Comparison of ENCODE assay signal across 17 cellular contexts in the genomic region with DNA sequence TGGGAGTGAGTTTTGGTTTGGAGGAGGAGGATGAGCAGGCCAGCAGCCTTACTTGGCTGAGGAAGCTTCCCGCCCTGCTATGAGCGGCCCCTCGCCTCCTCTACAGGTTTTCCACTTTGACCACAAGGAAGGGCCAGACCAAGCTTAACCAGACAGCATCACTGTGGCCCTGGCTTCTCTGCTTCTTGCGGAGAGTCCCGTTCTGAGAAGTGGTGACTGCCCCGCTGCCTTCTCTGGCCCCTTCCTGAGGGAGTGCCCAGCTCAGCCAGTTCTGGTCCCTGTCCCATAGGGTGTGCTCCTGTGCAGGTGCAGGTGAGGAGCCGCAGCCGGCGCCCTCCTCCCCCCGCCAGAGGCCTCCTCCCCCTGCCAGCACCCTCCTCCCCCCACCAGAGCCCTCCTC.
DNase-seq lines count a peak whose midpoint lies in the region; ATAC-seq and TF ChIP-seq lines count a peak whose summit lies in the region.
"Had no signal": no experiment of that assay in that cellular context is flagged by ENCODE, and none has a peak within 500 bp of the region (broad histone marks: within the 10 kb centered on the region; RNA-seq: fewer than 3 reads in every experiment).

No MANE protein-coding gene starts in this region.

- H3K23ac ChIP-seq in neuronal stem cell (ENCODE audit: low read depth, low read length, poor library complexity) (peak overlapping the region; percentile 35), trophoblast cell (ENCODE audit: low read length) (no peak overlapping the region)

- H2BK12ac ChIP-seq in neuronal stem cell (ENCODE audit: low read length) (no peak overlapping the region), trophoblast cell (ENCODE audit: low read length) (no peak overlapping the region)

- no peaks in the 10 kb centered on the region for H3K9me2 ChIP-seq in GM23338 (ENCODE audit: insufficient read depth)

- H2BK5ac ChIP-seq in neuronal stem cell (ENCODE audit: low read length) (no peak overlapping the region), trophoblast cell (ENCODE audit: low read depth, low read length, poor library complexity) (no peak overlapping the region)

- no peak overlapping the region for H2AFZ ChIP-seq in GM23338
- H2AFZ ChIP-seq in neuronal stem cell (ENCODE audit: low read length) = no peak overlapping the region
- no peak overlapping the region for H2AFZ ChIP-seq in trophoblast cell (ENCODE audit: insufficient read depth, low read length, poor library complexity)

- H3K4ac ChIP-seq in neuronal stem cell (ENCODE audit: low read length) (no peak overlapping the region), trophoblast cell (ENCODE audit: low read depth, low read length) (no peak overlapping the region)

- H3K14ac ChIP-seq in neuronal stem cell (ENCODE audit: low read length) (no peak overlapping the region), trophoblast cell (ENCODE audit: low read length) (no peak overlapping the region)

- peaks cover 8% of the 10 kb centered on the region for H3K27me3 Mint-ChIP-seq in GM23338 (ENCODE audit: insufficient read depth, low read depth, poor library complexity)

- WGBS in neuronal stem cell (ENCODE audit: extremely low coverage in 2 of 2, insufficient read length in 2 of 2, insufficient replicate concordance in 1 of 2), 2 donors = no CpG with 5 or more reads among the region's 10 CpGs
- no CpG with 5 or more reads among the region's 10 CpGs for WGBS in trophoblast cell (ENCODE audit: extremely low coverage, insufficient coverage, insufficient read length)

- no peak overlapping the region for H2AK5ac ChIP-seq in neuronal stem cell (ENCODE audit: low read depth, low read length)
- no peak overlapping the region for H2AK5ac ChIP-seq in trophoblast cell (ENCODE audit: low read length)

- H2BK15ac ChIP-seq in neuronal stem cell (ENCODE audit: low read length) = no peak overlapping the region

- H3K4me1 ChIP-seq in BLaER1 (peaks cover 99% of the 10 kb centered on the region), GM23338 (ENCODE audit: insufficient read depth) (no peaks in the 10 kb centered on the region), neuronal stem cell (ENCODE audit: control insufficient read depth in 2 of 2, insufficient read depth in 1 of 2, low read depth in 1 of 2, low read length in 2 of 2) (peaks cover 8 to 9% of the 10 kb centered on the region in 2 donors), trophoblast cell (ENCODE audit: control insufficient read depth in 1 of 2, insufficient read depth in 2 of 2, low read length in 2 of 2) (no peaks in the 10 kb centered on the region)
- H3K4me1 ChIP-seq: Caco-2 had no signal

- no peak overlapping the region for H4K12ac ChIP-seq in trophoblast cell (ENCODE audit: low read depth, low read length)

- H3K27me3 ChIP-seq in BLaER1 = no peaks in the 10 kb centered on the region
- no peaks in the 10 kb centered on the region for H3K27me3 ChIP-seq in GM23338 (ENCODE audit: insufficient read depth)
- H3K27me3 ChIP-seq in neuronal stem cell (ENCODE audit: control insufficient read depth in 3 of 3, insufficient read depth in 3 of 3, low read depth in 1 of 3, low read length in 3 of 3) = peaks cover 0 to 57% (median 0%) of the 10 kb centered on the region in 3 experiments
- no peaks in the 10 kb centered on the region for H3K27me3 ChIP-seq in trophoblast cell (ENCODE audit: insufficient read depth, low read length)

- peaks cover 71% of the 10 kb centered on the region for H3K36me3 ChIP-seq in BLaER1
- H3K36me3 ChIP-seq in GM23338 (ENCODE audit: insufficient read depth) = no peaks in the 10 kb centered on the region
- no peaks in the 10 kb centered on the region for H3K36me3 ChIP-seq in neuronal stem cell (replicated peaks in 1 of 2; ENCODE audit: control insufficient read depth in 2 of 2, insufficient read depth in 2 of 2, low read length in 2 of 2)
- H3K36me3 ChIP-seq in trophoblast cell (ENCODE audit: control insufficient read depth in 1 of 2, insufficient read depth in 2 of 2, low read length in 2 of 2) = no peaks in the 10 kb centered on the region

- no peaks in the 10 kb centered on the region; the same call in 2 of the 3 replicates for H3K9me3 Mint-ChIP-seq in GM23338

- ATAC-seq in GM23338 = peak; percentile 47
- no peak for ATAC-seq in HG03108 (IDR thresholded peaks at IDR 0.05; ENCODE audit: unreplicated experiment)
- ATAC-seq: A549 had no signal

- no peaks in the 10 kb centered on the region for H3K36me3 Mint-ChIP-seq in GM23338 (ENCODE audit: low read depth)

- H3K4me1 Mint-ChIP-seq in GM23338 = peaks cover 9% of the 10 kb centered on the region

- H3K79me1 ChIP-seq in neuronal stem cell (ENCODE audit: low read depth, low read length) (no peaks in the 10 kb centered on the region), trophoblast cell (ENCODE audit: low read length) (no peaks in the 10 kb centered on the region)

- peak overlapping the region; percentile 85 for H3K27ac ChIP-seq in BLaER1
- H3K27ac ChIP-seq in GM23338 (ENCODE audit: low read depth) = no peak overlapping the region
- peak overlapping the region; percentile 94 for H3K27ac ChIP-seq in cingulate gyrus (ENCODE audit: low read depth, low read length)
- no peak overlapping the region for H3K27ac ChIP-seq in neuronal stem cell (replicated peaks; ENCODE audit: low read length)
- H3K27ac ChIP-seq in trophoblast cell (ENCODE audit: low read depth, low read length) = no peak overlapping the region
- H3K27ac ChIP-seq: A549, C4-2B, HL-60 had no signal

- H4K91ac ChIP-seq in neuronal stem cell (ENCODE audit: low read depth, low read length, poor library complexity) (no peak overlapping the region), trophoblast cell (ENCODE audit: low read depth, low read length) (no peak overlapping the region)

- H3K4me3 ChIP-seq in BLaER1 (no peak overlapping the region), GM23338 (no peak overlapping the region), neuronal stem cell (ENCODE audit: low read length in 2 of 2) (no peak overlapping the region), trophoblast cell (ENCODE audit: low read depth, low read length) (no peak overlapping the region)
- H3K4me3 ChIP-seq: A549 had no signal

- H3K9ac ChIP-seq in BLaER1 (peak overlapping the region; percentile 64; the same call in 1 of the 2 replicates), neuronal stem cell (ENCODE audit: low read depth, low read length, poor library complexity) (no peak overlapping the region), trophoblast cell (ENCODE audit: low read length) (no peak overlapping the region)

- H2BK120ac ChIP-seq in neuronal stem cell (ENCODE audit: low read depth, low read length) (no peak overlapping the region), trophoblast cell (ENCODE audit: insufficient read depth, low read length, poor library complexity) (no peak overlapping the region)

- no peaks in the 10 kb centered on the region for H3F3A ChIP-seq in GM23338 (replicated peaks; ENCODE audit: low read depth)

- no peaks in the 10 kb centered on the region for H3K79me2 ChIP-seq in GM23338 (replicated peaks; ENCODE audit: insufficient read depth)
- H3K79me2 ChIP-seq in trophoblast cell (ENCODE audit: control insufficient read depth, insufficient read depth, low read length, poor library complexity) = no peaks in the 10 kb centered on the region

- H3K27ac Mint-ChIP-seq in GM23338 = no peak overlapping the region

- H3K18ac ChIP-seq in neuronal stem cell (ENCODE audit: low read length) (peak overlapping the region; percentile 68), trophoblast cell (ENCODE audit: low read length) (no peak overlapping the region)

- H3K4me2 ChIP-seq in BLaER1 = peak overlapping the region; percentile 97
- H3K4me2 ChIP-seq in GM23338 = no peak overlapping the region
- H3K4me2 ChIP-seq in neuronal stem cell (ENCODE audit: insufficient read depth, low read length, poor library complexity, severe bottlenecking) = no peak overlapping the region
- H3K4me2 ChIP-seq in trophoblast cell (ENCODE audit: low read length) = no peak overlapping the region
- H3K4me2 ChIP-seq: A549 had no signal

- no peak overlapping the region for H3K4me3 Mint-ChIP-seq in GM23338

- H4K8ac ChIP-seq in neuronal stem cell (ENCODE audit: low read depth, low read length) (no peak overlapping the region), trophoblast cell (ENCODE audit: low read depth, low read length) (no peak overlapping the region)

- H4K20me1 ChIP-seq in BLaER1 = peaks cover 98% of the 10 kb centered on the region
- H4K20me1 ChIP-seq in GM23338 (replicated peaks; ENCODE audit: insufficient read depth) = no peaks in the 10 kb centered on the region

- no peak for DNase-seq in GM23338 (ENCODE audit: low spot score)
- DNase-seq in neuronal stem cell (ENCODE audit: low spot score) = no peak
- DNase-seq in trophoblast cell = no peak
- DNase-seq in NCI-H128 (lab: John Stamatoyannopoulos, UW; ENCODE audit: unreplicated experiment) = no peak
- no peak for DNase-seq in NOMO-1 (lab: John Stamatoyannopoulos, UW; ENCODE audit: unreplicated experiment in 2 of 2)
- DNase-seq: Caco-2, NCI-H1417 treated with DMSO at 0.1 percent for 48 hours, NCI-H2029, NCI-H2171 treated with DMSO at 0.1 percent for 48 hours, NCI-H446 treated with DMSO at 0.1 percent for 48 hours, NCI-H748 treated with DMSO at 0.1 percent for 48 hours had no signal

- H3K9me3 ChIP-seq in BLaER1 (no peaks in the 10 kb centered on the region; the same call in 1 of the 2 replicates), neuronal stem cell (replicated peaks in 1 of 2; ENCODE audit: control insufficient read depth in 2 of 2, insufficient read depth in 1 of 2, low read depth in 1 of 2, low read length in 2 of 2) (no peaks in the 10 kb centered on the region), trophoblast cell (ENCODE audit: insufficient read depth, low read depth, low read length) (peaks cover 3% of the 10 kb centered on the region)
- H3K9me3 ChIP-seq: A549, Caco-2 had no signal

- no peak for TF ChIP-seq CTCF in GM23338 (conservative IDR thresholded peaks at IDR 0.05; ENCODE audit: low read depth in 2 of 2)

TF ChIP-seq in GM23338, 12 proteins besides CTCF, POLR2A, EP300 and RAD21 (continues in another document):
- TF ChIP-seq JUNB (IDR thresholded peaks at IDR 0.05; ENCODE audit: unreplicated experiment) (no peak), CREB1 (CRISPR knock-in tag; IDR thresholded peaks at IDR 0.05; ENCODE audit: low read depth) (no peak)

Comparison
In these comparisons a context has a peak if more than half of its experiments do, and no peak if none do; other contexts are left out.
1. H3K27ac ChIP-seq: peak in BLaER1 (single experiment) and cingulate gyrus (single experiment); none in GM23338 (single experiment), neuronal stem cell (single experiment) and trophoblast cell (single experiment).